ENCODE assay signal across 10 cellular contexts in the genomic region with DNA sequence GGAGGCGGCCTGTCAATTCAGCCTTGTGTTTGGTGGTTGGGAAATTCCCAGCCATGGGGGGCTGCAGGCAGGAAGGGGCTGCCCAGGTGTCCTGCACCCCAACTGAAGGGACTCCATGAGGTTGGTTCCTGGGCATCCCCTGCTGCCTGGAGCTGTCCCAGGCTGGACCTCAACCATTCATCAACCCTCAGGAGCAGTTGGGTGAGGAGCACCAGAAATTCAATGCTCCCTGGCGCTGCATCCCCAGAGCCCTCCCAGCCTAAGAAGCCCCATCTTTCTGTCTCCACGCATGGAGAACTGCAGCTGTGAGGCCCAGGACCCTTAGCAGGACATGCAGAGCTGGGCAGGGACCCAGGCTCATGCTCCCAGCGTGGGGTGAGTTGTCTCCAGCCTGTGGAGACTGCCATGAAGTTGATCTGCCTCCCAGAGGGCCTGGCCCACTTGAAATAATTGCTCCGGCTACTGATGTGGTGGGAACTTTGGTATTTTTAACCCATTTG. TPM values are rescaled to one million over a fixed set of nuclear protein-coding genes. Genes with fewer than 3 reads are reported as not detected.
A peak's percentile ranks its signal among the peaks of the same experiment; 100 is the strongest.
DNase-seq lines count a peak whose midpoint lies in the region; ATAC-seq and TF ChIP-seq lines count a peak whose summit lies in the region.
"Had no signal": no experiment of that assay in that cellular context is flagged by ENCODE, and none has a peak within 500 bp of the region (broad histone marks: within the 10 kb centered on the region; RNA-seq: fewer than 3 reads in every experiment).

No MANE protein-coding gene starts in this region.

- no peak for ATAC-seq in psoas muscle
- ATAC-seq in GM19452 (IDR thresholded peaks at IDR 0.05; ENCODE audit: unreplicated experiment), result no peak

- H3K4me1 Mint-ChIP-seq in CD8-positive, alpha-beta memory T cell, result peaks cover 0 to 13% (median 8%) of the 10 kb centered on the region in 3 donors

- H3K27me3 Mint-ChIP-seq in CD8-positive, alpha-beta memory T cell, result no peaks in the 10 kb centered on the region

- H3K4me3 Mint-ChIP-seq in CD8-positive, alpha-beta memory T cell, result peak overlapping the region in 2 of 7 donors; percentile 27 to 86

- peaks cover 20% of the 10 kb centered on the region for H3K36me3 ChIP-seq in CD8-positive, alpha-beta memory T cell (ENCODE audit: insufficient read depth, low read length)
- H3K36me3 ChIP-seq in esophagus squamous epithelium, result peaks cover 11 to 33% (median 24%) of the 10 kb centered on the region in 3 donors
- H3K36me3 ChIP-seq in psoas muscle (ENCODE audit: insufficient read depth in 1 of 2, low read depth in 1 of 2), result peaks cover 0 to 22% of the 10 kb centered on the region in 2 donors

- no peaks in the 10 kb centered on the region for H3K27me3 ChIP-seq in CD8-positive, alpha-beta memory T cell (ENCODE audit: insufficient read depth, low read length, poor library complexity, severe bottlenecking)
- H3K27me3 ChIP-seq in esophagus squamous epithelium, result no peaks in the 10 kb centered on the region
- no peaks in the 10 kb centered on the region for H3K27me3 ChIP-seq in psoas muscle (ENCODE audit: insufficient read depth in 3 of 3, low read length in 2 of 3)

- CTCF ChIA-PET in CD8-positive, alpha-beta memory T cell (lab: Charles Lee), result interaction anchor here (1.0 to 8.3 kb wide), 13 partner anchors 10 to 129 kb away, joined by 3 to 101 read pairs (median 4); a partner anchor contains a TSS
- CTCF ChIA-PET in RWPE1 (lab: Yijun Ruan, JAX), result interaction anchor here (1.5 kb wide), 1 partner anchor 67 kb away, joined by 6 read pairs; no protein-coding TSS in a partner anchor

- peaks cover 5% of the 10 kb centered on the region for H3K4me1 ChIP-seq in CD8-positive, alpha-beta memory T cell (ENCODE audit: insufficient read depth, low read length)
- H3K4me1 ChIP-seq in esophagus squamous epithelium (peaks cover 18 to 85% (median 48%) of the 10 kb centered on the region in 3 donors), psoas muscle (peaks cover 29% of the 10 kb centered on the region)

- no peak for DNase-seq in CD8-positive, alpha-beta memory T cell
- DNase-seq in RWPE1 (ENCODE audit: low spot score) (no peak), esophagus squamous epithelium (lab: John Stamatoyannopoulos, UW) (no peak), psoas muscle (no peak), DMS114 treated with DMSO at 0.1 percent for 48 hours (lab: John Stamatoyannopoulos, UW; ENCODE audit: unreplicated experiment) (no peak)
- DNase-seq in activated CD8-positive, alpha-beta memory T cell treated with anti-CD3 and anti-CD28 coated beads, Interleukin-2, amount 50 U/mL, for 48 hours, result no peak
- no peak for DNase-seq in stimulated activated CD4-positive, alpha-beta T cell treated with anti-CD3 and anti-CD28 coated beads, Interleukin-4, amount 100 ng/mL, for 4 hours

- no peaks in the 10 kb centered on the region for H3K9me3 Mint-ChIP-seq in CD8-positive, alpha-beta memory T cell

- 75 to 80% methylated on average over 1 to 2 of the region's 5 CpGs for WGBS in esophagus squamous epithelium, 2 donors
- 40 to 64% (median 55%) methylated on average over 5 of the region's 5 CpGs for WGBS in psoas muscle, 3 donors

- peaks cover 3 to 34% (median 4%) of the 10 kb centered on the region in 3 donors for H3K36me3 Mint-ChIP-seq in CD8-positive, alpha-beta memory T cell

- TF ChIP-seq POLR2A in esophagus squamous epithelium (IDR thresholded peaks at IDR 0.05), result no peak

- TF ChIP-seq CTCF in RWPE1 (conservative IDR thresholded peaks at IDR 0.05; ENCODE audit: low read depth) (no peak), esophagus squamous epithelium (IDR thresholded peaks at IDR 0.05) (no peak), psoas muscle (IDR thresholded peaks at IDR 0.05) (no peak)

- H3K4me3 ChIP-seq in CD8-positive, alpha-beta memory T cell (ENCODE audit: low read length), result no peak overlapping the region
- H3K4me3 ChIP-seq in esophagus squamous epithelium (peak overlapping the region in 3 of 4 donors; percentile 52 to 80 (median 63)), psoas muscle (peak overlapping the region; percentile 80)

- no peaks in the 10 kb centered on the region for H3K9me3 ChIP-seq in CD8-positive, alpha-beta memory T cell (ENCODE audit: low read length)
- H3K9me3 ChIP-seq in esophagus squamous epithelium (no peaks in the 10 kb centered on the region), psoas muscle (no peaks in the 10 kb centered on the region)

- intact Hi-C loops in esophagus squamous epithelium (cut with DNase I) (no loop called here), psoas muscle (cut with DNase I) (loop anchor here in 1 of 2 donors (5.0 to 10.0 kb wide), 2 partner anchors 66 to 284 kb away; a partner anchor contains a TSS)

- peak overlapping the region in 2 of 8 donors; percentile 68 to 90 for H3K27ac Mint-ChIP-seq in CD8-positive, alpha-beta memory T cell

- POLR2A ChIA-PET in CD8-positive, alpha-beta memory T cell (lab: Charles Lee), result no interaction called here
- POLR2A ChIA-PET in RWPE1 (lab: Yijun Ruan, JAX; ENCODE audit: low non-redundant PET), result no interaction called here

- H3K27ac ChIP-seq in CD8-positive, alpha-beta memory T cell (ENCODE audit: low read depth, low read length), result peak overlapping the region; percentile 47
- peak overlapping the region; percentile 100 for H3K27ac ChIP-seq in RWPE1
- peak overlapping the region; percentile 92 to 99 (median 96) for H3K27ac ChIP-seq in esophagus squamous epithelium
- H3K27ac ChIP-seq in psoas muscle, result peak overlapping the region; percentile 98

RNA-seq across cellular contexts. Expression of a gene that starts 8.0 kb away (rescaled TPM):
- total RNA-seq in CD8-positive, alpha-beta memory T cell, result under 1 TPM in 1 of 2 experiments, not detected in 1; 0.22 TPM
- not detected for polyA plus RNA-seq in CD8-positive, alpha-beta memory T cell
- total RNA-seq in esophagus squamous epithelium (1 to 10 TPM in 3 of 4 donors, under 1 TPM in 1; 0.70 to 8.2 (median 2.4) TPM), psoas muscle (1 to 10 TPM; 3.1 to 6.8 (median 4.3) TPM)
- polyA plus RNA-seq in psoas muscle, result 1 to 10 TPM; 2.1 to 3.4 (median 2.2) TPM

RNA-seq across cellular contexts. Expression of a gene that starts 17.9 kb away (rescaled TPM):
- not detected for total RNA-seq in CD8-positive, alpha-beta memory T cell
- polyA plus RNA-seq in CD8-positive, alpha-beta memory T cell, result not detected
- total RNA-seq in esophagus squamous epithelium (not detected), psoas muscle (10 to 100 TPM in 1 of 4 donors, 1 to 10 TPM in 2, under 1 TPM in 1; 0.84 to 13.1 (median 1.1) TPM)
- 1 to 10 TPM in 1 of 3 donors, under 1 TPM in 2; 0.61 to 1.6 (median 0.66) TPM for polyA plus RNA-seq in psoas muscle
- total RNA-seq: bronchial epithelial cell, RPMI7951 had no signal

RNA-seq across cellular contexts. Expression of a gene that starts 25.0 kb away (rescaled TPM):
- 100 to 1,000 TPM; 259 to 265 TPM for total RNA-seq in CD8-positive, alpha-beta memory T cell
- polyA plus RNA-seq in CD8-positive, alpha-beta memory T cell, result 665 TPM
- total RNA-seq in esophagus squamous epithelium (100 to 1,000 TPM in 2 of 4 donors, 10 to 100 TPM in 2; 39.8 to 122 (median 76.5) TPM), psoas muscle (10 to 100 TPM; 55.5 to 93.9 (median 74.8) TPM)
- 10 to 100 TPM; 39.4 to 57.6 (median 50.7) TPM for polyA plus RNA-seq in psoas muscle

RNA-seq across cellular contexts. Expression of a gene that starts 31.2 kb away (rescaled TPM):
- 100 to 1,000 TPM; 191 to 192 TPM for total RNA-seq in CD8-positive, alpha-beta memory T cell
- polyA plus RNA-seq in CD8-positive, alpha-beta memory T cell, result 66.8 TPM
- total RNA-seq in esophagus squamous epithelium (100 to 1,000 TPM in 1 of 4 donors, 10 to 100 TPM in 3; 49.0 to 100 (median 72.9) TPM), psoas muscle (100 to 1,000 TPM in 3 of 4 donors, 10 to 100 TPM in 1; 77.2 to 145 (median 119) TPM)
- 100 to 1,000 TPM; 129 to 175 (median 151) TPM for polyA plus RNA-seq in psoas muscle

RNA-seq across cellular contexts. Expression of a gene that starts 38.2 kb away (rescaled TPM):
- 1 to 10 TPM; 7.7 to 8.4 TPM for total RNA-seq in CD8-positive, alpha-beta memory T cell
- 3.6 TPM for polyA plus RNA-seq in CD8-positive, alpha-beta memory T cell
- total RNA-seq in esophagus squamous epithelium (1 to 10 TPM; 5.3 to 7.9 (median 5.8) TPM), psoas muscle (1 to 10 TPM in 1 of 4 donors, under 1 TPM in 3; 0.28 to 2.1 (median 0.65) TPM)
- 1 to 10 TPM in 2 of 3 donors, under 1 TPM in 1; 0.23 to 3.4 (median 1.2) TPM for polyA plus RNA-seq in psoas muscle

Comparison
In these comparisons a context has a peak if more than half of its experiments do, and no peak if none do; other contexts are left out.
1. H3K27ac ChIP-seq: peak in every context shown above with its lines; median percentile 100 in RWPE1; 98 in psoas muscle; 96 in esophagus squamous epithelium; 47 in CD8-positive, alpha-beta memory T cell.